Comparison of ENCODE assay signal across 15 cellular contexts in the genomic region with DNA sequence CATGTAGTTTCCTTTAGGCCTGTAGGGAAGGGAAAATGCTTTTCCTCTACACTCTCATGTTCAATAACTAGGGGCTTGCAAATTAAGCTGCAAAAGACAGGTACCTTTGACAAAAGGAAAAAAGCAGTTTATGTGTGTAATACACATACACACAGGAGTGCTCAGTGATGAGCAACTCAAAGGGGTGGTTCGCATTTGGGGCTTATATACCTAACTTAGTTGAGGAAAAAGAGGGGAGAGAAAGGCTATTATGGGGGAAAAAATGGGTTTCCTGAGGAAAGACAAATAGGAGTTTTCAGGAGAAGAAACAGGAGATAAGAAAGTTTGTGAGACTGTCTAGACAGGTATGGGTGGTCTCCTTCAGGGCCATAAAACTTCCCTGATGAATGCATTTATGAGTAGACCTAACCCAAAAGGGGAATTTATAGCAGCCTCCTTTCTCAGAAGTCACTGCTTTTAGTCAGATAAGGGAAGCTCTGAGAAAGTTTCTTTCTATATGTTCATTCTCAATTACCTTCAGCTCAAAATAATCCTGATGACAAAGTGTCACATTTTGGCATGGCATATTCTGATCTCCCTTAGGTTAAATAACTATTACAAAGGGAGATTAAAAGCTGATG. TPM values are rescaled to one million over a fixed set of nuclear protein-coding genes. Genes with fewer than 3 reads are reported as not detected.
DNase-seq lines count a peak whose midpoint lies in the region; ATAC-seq, FAIRE-seq and TF ChIP-seq lines count a peak whose summit lies in the region.
"Had no signal": no experiment of that assay in that cellular context is flagged by ENCODE, and none has a peak within 500 bp of the region (broad histone marks: within the 10 kb centered on the region; RNA-seq: fewer than 3 reads in every experiment).

No MANE protein-coding gene starts in this region.

- DNase-seq in activated naive CD4-positive, alpha-beta T cell treated with anti-CD3 and anti-CD28 coated beads, Interleukin-2, amount 50 U/mL, for 16 hours: no peak
- DNase-seq in activated naive CD4-positive, alpha-beta T cell treated with anti-CD3 and anti-CD28 coated beads, Interleukin-2, amount 50 U/mL, for 72 hours (ENCODE audit: low spot score in 2 of 2): no peak
- DNase-seq in AG08396 (ENCODE audit: low spot score): no peak
- DNase-seq in urothelium cell line (ENCODE audit: low spot score): no peak
- DNase-seq: activated CD8-positive, alpha-beta memory T cell treated with anti-CD3 and anti-CD28 coated beads, Interleukin-2, amount 50 U/mL, for 4 hours; BE2C; kidney glomerular epithelial cell; NCI-H2081 treated with DMSO at 0.1 percent for 48 hours; NCI-H69; Right ventricle myocardium superior had no signal

- peaks cover 14% of the 10 kb centered on the region; the same call in 1 of the 2 replicates for H3K79me2 ChIP-seq in KMS-11 (ENCODE audit: insufficient read depth, low read depth)

- H3K4me1 Mint-ChIP-seq in activated naive CD4-positive, alpha-beta T cell treated with anti-CD3 and anti-CD28 coated beads, Interleukin-2, amount 50 U/mL, for 24 hours: peaks cover 22% of the 10 kb centered on the region
- peaks cover 35% of the 10 kb centered on the region for H3K4me1 Mint-ChIP-seq in stimulated activated naive CD8-positive, alpha-beta T cell treated with anti-CD3 and anti-CD28 coated beads, Interleukin-15, Interleukin-2, amounts not matched to agents 100 ng/mL and 50 ng/mL, for 24 hours (ENCODE audit: low read depth)

- FAIRE-seq in urothelium cell line (lab: Jason Lieb, UNC): no peak

- peak overlapping the region; percentile 99 for H3K4me3 Mint-ChIP-seq in activated naive CD4-positive, alpha-beta T cell treated with anti-CD3 and anti-CD28 coated beads, Interleukin-2, amount 50 U/mL, for 24 hours
- peak overlapping the region; percentile 96 for H3K4me3 Mint-ChIP-seq in stimulated activated naive CD8-positive, alpha-beta T cell treated with anti-CD3 and anti-CD28 coated beads, Interleukin-15, Interleukin-2, amounts not matched to agents 100 ng/mL and 50 ng/mL, for 24 hours

- no peak overlapping the region; the same call in 1 of the 2 replicates for H3K9ac ChIP-seq in KMS-11

- peak overlapping the region; percentile 79 for H3K4me2 ChIP-seq in KMS-11

- H3K27ac ChIP-seq in KMS-11: no peak overlapping the region
- H3K27ac ChIP-seq: ascending aorta had no signal

- peaks cover 16% of the 10 kb centered on the region for H3K4me1 ChIP-seq in KMS-11 (ENCODE audit: low read depth, poor library complexity, severe bottlenecking)
- H3K4me1 ChIP-seq: ascending aorta, BE2C had no signal

- peak overlapping the region; percentile 95 for H3K27ac Mint-ChIP-seq in activated naive CD4-positive, alpha-beta T cell treated with anti-CD3 and anti-CD28 coated beads, Interleukin-2, amount 50 U/mL, for 24 hours
- H3K27ac Mint-ChIP-seq in activated naive CD4-positive, alpha-beta T cell treated with anti-CD3 and anti-CD28 coated beads, Interleukin-2, amount 50 U/mL, for 72 hours: peak overlapping the region; percentile 70 to 99
- peak overlapping the region; percentile 92 for H3K27ac Mint-ChIP-seq in stimulated activated naive CD8-positive, alpha-beta T cell treated with anti-CD3 and anti-CD28 coated beads, Interleukin-15, Interleukin-2, amounts not matched to agents 100 ng/mL and 50 ng/mL, for 24 hours

- H4K20me1 ChIP-seq in KMS-11 (ENCODE audit: insufficient read depth): no peaks in the 10 kb centered on the region

- H3K9me3 Mint-ChIP-seq in activated naive CD4-positive, alpha-beta T cell treated with anti-CD3 and anti-CD28 coated beads, Interleukin-2, amount 50 U/mL, for 24 hours: no peaks in the 10 kb centered on the region
- no peaks in the 10 kb centered on the region for H3K9me3 Mint-ChIP-seq in activated naive CD4-positive, alpha-beta T cell treated with anti-CD3 and anti-CD28 coated beads, Interleukin-2, amount 50 U/mL, for 72 hours
- H3K9me3 Mint-ChIP-seq in stimulated activated naive CD8-positive, alpha-beta T cell treated with anti-CD3 and anti-CD28 coated beads, Interleukin-15, Interleukin-2, amounts not matched to agents 100 ng/mL and 50 ng/mL, for 24 hours: no peaks in the 10 kb centered on the region

- no peak for TF ChIP-seq CTCF in KMS-11 (conservative IDR thresholded peaks at IDR 0.05; ENCODE audit: low read depth, low read length)

- H3K36me3 ChIP-seq in KMS-11 (ENCODE audit: insufficient read depth): no peaks in the 10 kb centered on the region
- H3K36me3 ChIP-seq: ascending aorta, BE2C had no signal

- peaks cover 6% of the 10 kb centered on the region for H3K36me3 Mint-ChIP-seq in activated naive CD4-positive, alpha-beta T cell treated with anti-CD3 and anti-CD28 coated beads, Interleukin-2, amount 50 U/mL, for 24 hours
- H3K36me3 Mint-ChIP-seq in activated naive CD4-positive, alpha-beta T cell treated with anti-CD3 and anti-CD28 coated beads, Interleukin-2, amount 50 U/mL, for 72 hours: peaks cover 6 to 15% of the 10 kb centered on the region in 2 donors
- H3K36me3 Mint-ChIP-seq in stimulated activated naive CD8-positive, alpha-beta T cell treated with anti-CD3 and anti-CD28 coated beads, Interleukin-15, Interleukin-2, amounts not matched to agents 100 ng/mL and 50 ng/mL, for 24 hours (ENCODE audit: low read depth): peaks cover 2% of the 10 kb centered on the region

- no peak overlapping the region for H2AFZ ChIP-seq in KMS-11 (ENCODE audit: low read depth)

- H3K27me3 ChIP-seq in KMS-11 (ENCODE audit: insufficient read depth, low read depth): no peaks in the 10 kb centered on the region
- H3K27me3 ChIP-seq: ascending aorta, BE2C had no signal

- no peaks in the 10 kb centered on the region for H3K27me3 Mint-ChIP-seq in activated naive CD4-positive, alpha-beta T cell treated with anti-CD3 and anti-CD28 coated beads, Interleukin-2, amount 50 U/mL, for 24 hours
- no peaks in the 10 kb centered on the region for H3K27me3 Mint-ChIP-seq in stimulated activated naive CD8-positive, alpha-beta T cell treated with anti-CD3 and anti-CD28 coated beads, Interleukin-15, Interleukin-2, amounts not matched to agents 100 ng/mL and 50 ng/mL, for 24 hours

- H3K4me3 ChIP-seq in KMS-11 (IDR thresholded peaks at IDR 0.05; ENCODE audit: insufficient read depth, low read depth, low read length): no peak overlapping the region
- H3K4me3 ChIP-seq: ascending aorta had no signal

- peak; percentile 49 to 71 for ATAC-seq in activated naive CD4-positive, alpha-beta T cell treated with anti-CD3 and anti-CD28 coated beads, Interleukin-2, amount 50 U/mL, for 72 hours
- ATAC-seq in GM21786 (IDR thresholded peaks at IDR 0.05; ENCODE audit: unreplicated experiment): no peak

RNA-seq across cellular contexts. Expression of gene EZH2, which starts 55.1 kb away (rescaled TPM):
- 100 to 1,000 TPM; 106 to 171 TPM for total RNA-seq in activated naive CD4-positive, alpha-beta T cell treated with anti-CD3 and anti-CD28 coated beads, Interleukin-2, amount 50 U/mL, for 72 hours
- total RNA-seq: ascending aorta had no signal
